In the genomic region with DNA sequence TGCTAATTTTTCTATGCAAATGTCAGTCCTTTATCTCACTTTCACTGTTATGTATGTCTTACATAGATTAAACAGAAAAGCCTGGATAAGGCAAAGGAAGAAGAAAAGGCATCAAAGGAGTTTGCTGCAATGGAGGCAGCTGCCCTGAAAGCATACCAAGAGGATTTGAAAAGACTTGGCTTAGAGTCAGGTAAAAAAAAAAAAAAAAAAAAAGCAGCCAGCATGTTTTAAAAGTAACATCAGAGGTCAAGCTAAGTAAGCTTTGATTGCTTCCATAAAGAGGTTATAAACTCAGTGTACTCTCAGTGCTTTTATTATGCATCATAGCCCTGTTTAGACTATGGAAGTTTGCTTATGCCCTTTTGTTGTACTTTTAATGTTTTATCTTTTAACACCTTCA, we compare ENCODE assay signal across 13 cellular contexts. TPM values are rescaled to one million over a fixed set of nuclear protein-coding genes. Genes with fewer than 3 reads are reported as not detected.
A peak's percentile ranks its signal among the peaks of the same experiment; 100 is the strongest.
DNase-seq lines count a peak whose midpoint lies in the region; ATAC-seq and TF ChIP-seq lines count a peak whose summit lies in the region.
"Had no signal": no experiment of that assay in that cellular context is flagged by ENCODE, and none has a peak within 500 bp of the region (broad histone marks: within the 10 kb centered on the region; RNA-seq: fewer than 3 reads in every experiment).

No MANE protein-coding gene starts in this region.

- H3K9me3 ChIP-seq in right atrium auricular region (no peaks in the 10 kb centered on the region), vagina (no peaks in the 10 kb centered on the region)
- H3K9me3 ChIP-seq: BLaER1 treated with 17β-estradiol and CSF1 and Interleukin-3, amounts not matched to agents 10 nM and 100 nM; right lobe of liver had no signal

- H3K4me3 Mint-ChIP-seq in mesothelial cell of epicardium: no peak overlapping the region

- H3K4me3 ChIP-seq in right atrium auricular region (no peak overlapping the region), cardiac fibroblast (replicated peaks in 1 of 2; ENCODE audit: low read depth in 2 of 2, low read length in 2 of 2) (no peak overlapping the region), vagina (no peak overlapping the region)
- H3K4me3 ChIP-seq: BLaER1 treated with 17β-estradiol and CSF1 and Interleukin-3, amounts not matched to agents 10 nM and 100 nM; right lobe of liver had no signal

- H3K36me3 ChIP-seq in right atrium auricular region (peaks cover 49% of the 10 kb centered on the region), vagina (peaks cover 0 to 37% of the 10 kb centered on the region in 2 donors)

- H3K27ac Mint-ChIP-seq in mesothelial cell of epicardium: peak overlapping the region; percentile 100

- no peak for DNase-seq in right atrium auricular region (ENCODE audit: low spot score)
- no peak for DNase-seq in left cardiac atrium
- DNase-seq in cardiac fibroblast (ENCODE audit: low read depth in 2 of 2): peak; percentile 77 to 80
- DNase-seq in mesothelial cell of epicardium (ENCODE audit: low spot score in 2 of 2, unreplicated experiment in 2 of 2): no peak
- no peak for DNase-seq in vagina (ENCODE audit: extremely low spot score in 2 of 2)
- DNase-seq in HuH-7 (ENCODE audit: low spot score): no peak
- no peak for DNase-seq in foreskin melanocyte
- DNase-seq: amygdala, mesendoderm, NCI-H1694, right lobe of liver had no signal

- TF ChIP-seq POLR2A in vagina (IDR thresholded peaks at IDR 0.05): no peak

- H3K36me3 Mint-ChIP-seq in mesothelial cell of epicardium: peaks cover 18% of the 10 kb centered on the region

- no peaks in the 10 kb centered on the region for H3K9me3 Mint-ChIP-seq in mesothelial cell of epicardium

- no peaks in the 10 kb centered on the region for H3K27me3 Mint-ChIP-seq in mesothelial cell of epicardium (ENCODE audit: low read depth)

- peak overlapping the region; percentile 98 for H3K27ac ChIP-seq in right atrium auricular region
- H3K27ac ChIP-seq in vagina: peak overlapping the region; percentile 95
- H3K27ac ChIP-seq: BLaER1 treated with 17β-estradiol and CSF1 and Interleukin-3, amounts not matched to agents 10 nM and 100 nM; right lobe of liver had no signal

- peaks cover 39% of the 10 kb centered on the region for H3K4me1 Mint-ChIP-seq in mesothelial cell of epicardium

- no peak for ATAC-seq in left cardiac atrium
- no peak for ATAC-seq in HG02938 (IDR thresholded peaks at IDR 0.05; ENCODE audit: unreplicated experiment)
- ATAC-seq: right lobe of liver had no signal

- H3K27me3 ChIP-seq in right atrium auricular region (no peaks in the 10 kb centered on the region), vagina (no peaks in the 10 kb centered on the region)
- H3K27me3 ChIP-seq: BLaER1 treated with 17β-estradiol and CSF1 and Interleukin-3, amounts not matched to agents 10 nM and 100 nM; right lobe of liver had no signal

- intact Hi-C loops in left cardiac atrium (cut with DNase I): no loop called here
- intact Hi-C loops in vagina (cut with DNase I): no loop called here

- H3K4me1 ChIP-seq in right atrium auricular region (peaks cover 0 to 38% of the 10 kb centered on the region in 2 donors), vagina (peaks cover 37% of the 10 kb centered on the region)

- TF ChIP-seq CTCF in right atrium auricular region (IDR thresholded peaks at IDR 0.05) (no peak), cardiac fibroblast (IDR thresholded peaks at IDR 0.05; ENCODE audit: low read depth, low read length) (no peak), mesothelial cell of epicardium (IDR thresholded peaks at IDR 0.05; ENCODE audit: unreplicated experiment) (no peak), vagina (IDR thresholded peaks at IDR 0.05) (no peak)

RNA-seq across cellular contexts. Expression of a gene that starts 3.8 kb away (rescaled TPM):
- total RNA-seq in right atrium auricular region (10 to 100 TPM; 14.0 to 18.0 TPM), left cardiac atrium (10 to 100 TPM; 14.3 to 15.8 TPM), mesothelial cell of epicardium (9.2 to 9.5 TPM (median 9.4 TPM) in 3 replicates), vagina (13.5 TPM)

RNA-seq across cellular contexts. Expression of a gene that starts 46.0 kb away (rescaled TPM):
- total RNA-seq in right atrium auricular region (10 to 100 TPM; 39.1 to 54.2 TPM), left cardiac atrium (10 to 100 TPM; 40.1 to 50.7 TPM), mesothelial cell of epicardium (76.9 to 78.0 TPM (median 77.4 TPM) in 3 replicates), vagina (101 TPM)

Comparison
In these comparisons a context has a peak if more than half of its experiments do, and no peak if none do; other contexts are left out.
1. DNase-seq: peak in cardiac fibroblast (2 of 2); none in right atrium auricular region (single experiment), left cardiac atrium (single experiment), mesothelial cell of epicardium (0 of 2), vagina (0 of 2), HuH-7 (single experiment) and foreskin melanocyte (single experiment).